Comparison of ENCODE assay signal across 20 cellular contexts in the genomic region with DNA sequence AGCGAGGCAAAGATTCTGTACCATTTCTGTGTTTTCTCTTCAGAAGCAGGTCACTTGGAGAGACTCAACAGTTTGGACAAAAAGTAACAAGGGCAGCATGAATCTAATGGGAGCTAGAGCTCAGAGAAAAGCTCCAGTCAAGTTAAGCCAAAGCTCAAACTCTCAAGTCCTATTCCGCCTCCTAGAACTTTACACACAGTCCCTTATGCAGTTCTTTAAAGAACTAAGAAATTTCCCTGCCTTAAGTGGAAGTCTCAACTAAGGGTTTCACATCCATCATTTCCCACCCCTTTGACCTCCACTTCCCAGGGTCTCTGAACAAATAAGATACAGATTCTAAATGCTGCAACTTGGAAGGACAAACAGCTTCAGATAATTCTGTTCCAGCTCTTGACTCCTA.
DNase-seq lines count a peak whose midpoint lies in the region; ATAC-seq and TF ChIP-seq lines count a peak whose summit lies in the region.
"Had no signal": no experiment of that assay in that cellular context is flagged by ENCODE, and none has a peak within 500 bp of the region (broad histone marks: within the 10 kb centered on the region; RNA-seq: fewer than 3 reads in every experiment).

No MANE protein-coding gene starts in this region.

- CTCF ChIA-PET in WTC11 (lab: Charles Lee): interaction anchor here (1.0 to 1.5 kb wide), 2 partner anchors 26 to 309 kb away, joined by 3 read pairs; no protein-coding TSS in a partner anchor

- POLR2A ChIA-PET in WTC11 (lab: Charles Lee): no interaction called here

- DNase-seq in activated T-cell treated with anti-CD3 and anti-CD28 coated beads, Interleukin-2, amount 50 U/mL, for 24 hours: no peak
- no peak for DNase-seq in activated T-cell treated with anti-CD3 and anti-CD28 coated beads, Interleukin-2, amount 50 U/mL, for 48 hours
- DNase-seq in immature natural killer cell: no peak
- no peak for DNase-seq in stimulated activated effector memory CD8-positive, alpha-beta T cell treated with anti-CD3 and anti-CD28 coated beads, Interleukin-12 subunit alpha, Interleukin-12 subunit beta, amount 100 ng/mL, for 72 hours (ENCODE audit: low spot score in 2 of 2)
- no peak for DNase-seq in WTC11 (ENCODE audit: low spot score)
- DNase-seq: activated CD4-positive, alpha-beta T cell treated with anti-CD3 and anti-CD28 coated beads, Interleukin-2, amount 50 U/mL, for 48 hours; activated gamma-delta T cell treated with Interleukin-2 at 50 U/mL for 16 hours; activated naive CD8-positive, alpha-beta T cell treated with anti-CD3 and anti-CD28 coated beads, Interleukin-2, amount 50 U/mL, for 24 hours; BE2C; DMS53; effector memory CD4-positive, alpha-beta T cell; MV-4-11; nucleus accumbens; stimulated activated naive CD8-positive, alpha-beta T cell treated with anti-CD3 and anti-CD28 coated beads, Interleukin-15, amount 100 ng/mL, for 72 hours; T1000 had no signal

- no peaks in the 10 kb centered on the region for H3K9me3 Mint-ChIP-seq in activated T-cell treated with anti-CD3 and anti-CD28 coated beads, Interleukin-2, amount 50 U/mL, for 24 hours
- no peaks in the 10 kb centered on the region for H3K9me3 Mint-ChIP-seq in activated T-helper 17 cell treated with anti-CD3 and anti-CD28 coated beads, Interleukin-2, amount 50 U/mL, for 72 hours
- H3K9me3 Mint-ChIP-seq in immature natural killer cell: no peaks in the 10 kb centered on the region
- no peaks in the 10 kb centered on the region for H3K9me3 Mint-ChIP-seq in stimulated activated effector memory CD8-positive, alpha-beta T cell treated with anti-CD3 and anti-CD28 coated beads, Interleukin-12 subunit alpha, Interleukin-12 subunit beta, amount 100 ng/mL, for 72 hours
- no peaks in the 10 kb centered on the region for H3K9me3 Mint-ChIP-seq in WTC11
- H3K9me3 Mint-ChIP-seq: activated naive CD8-positive, alpha-beta T cell treated with anti-CD3 and anti-CD28 coated beads, Interleukin-2, amount 50 U/mL, for 24 hours; stimulated activated naive CD8-positive, alpha-beta T cell treated with anti-CD3 and anti-CD28 coated beads, Interleukin-15, amount 100 ng/mL, for 72 hours had no signal

- peaks cover 93% of the 10 kb centered on the region for H3K36me3 Mint-ChIP-seq in activated T-cell treated with anti-CD3 and anti-CD28 coated beads, Interleukin-2, amount 50 U/mL, for 24 hours (ENCODE audit: low read depth)
- H3K36me3 Mint-ChIP-seq in activated T-helper 17 cell treated with anti-CD3 and anti-CD28 coated beads, Interleukin-2, amount 50 U/mL, for 72 hours (ENCODE audit: low read depth): peaks cover 98% of the 10 kb centered on the region
- H3K36me3 Mint-ChIP-seq in immature natural killer cell: peaks cover 0 to 40% (median 16%) of the 10 kb centered on the region in 3 donors
- H3K36me3 Mint-ChIP-seq in stimulated activated effector memory CD8-positive, alpha-beta T cell treated with anti-CD3 and anti-CD28 coated beads, Interleukin-12 subunit alpha, Interleukin-12 subunit beta, amount 100 ng/mL, for 72 hours: peaks cover 84% of the 10 kb centered on the region
- peaks cover 26% of the 10 kb centered on the region for H3K36me3 Mint-ChIP-seq in WTC11

- no peak for TF ChIP-seq CTCF in WTC11 (IDR thresholded peaks at IDR 0.05)

- H3K4me1 Mint-ChIP-seq in activated T-cell treated with anti-CD3 and anti-CD28 coated beads, Interleukin-2, amount 50 U/mL, for 24 hours (ENCODE audit: low read depth): no peaks in the 10 kb centered on the region
- peaks cover 5% of the 10 kb centered on the region for H3K4me1 Mint-ChIP-seq in activated T-helper 17 cell treated with anti-CD3 and anti-CD28 coated beads, Interleukin-2, amount 50 U/mL, for 72 hours
- H3K4me1 Mint-ChIP-seq in immature natural killer cell: no peaks in the 10 kb centered on the region
- H3K4me1 Mint-ChIP-seq in stimulated activated effector memory CD8-positive, alpha-beta T cell treated with anti-CD3 and anti-CD28 coated beads, Interleukin-12 subunit alpha, Interleukin-12 subunit beta, amount 100 ng/mL, for 72 hours: no peaks in the 10 kb centered on the region
- H3K4me1 Mint-ChIP-seq in WTC11: peaks cover 9% of the 10 kb centered on the region
- H3K4me1 Mint-ChIP-seq: activated naive CD8-positive, alpha-beta T cell treated with anti-CD3 and anti-CD28 coated beads, Interleukin-2, amount 50 U/mL, for 24 hours; stimulated activated naive CD8-positive, alpha-beta T cell treated with anti-CD3 and anti-CD28 coated beads, Interleukin-15, amount 100 ng/mL, for 72 hours had no signal

- no peaks in the 10 kb centered on the region for H3K27me3 Mint-ChIP-seq in activated T-cell treated with anti-CD3 and anti-CD28 coated beads, Interleukin-2, amount 50 U/mL, for 24 hours
- H3K27me3 Mint-ChIP-seq in activated T-helper 17 cell treated with anti-CD3 and anti-CD28 coated beads, Interleukin-2, amount 50 U/mL, for 72 hours: no peaks in the 10 kb centered on the region
- no peaks in the 10 kb centered on the region for H3K27me3 Mint-ChIP-seq in immature natural killer cell (ENCODE audit: low read depth in 3 of 3)
- no peaks in the 10 kb centered on the region for H3K27me3 Mint-ChIP-seq in WTC11 (ENCODE audit: low read depth)
- H3K27me3 Mint-ChIP-seq: activated naive CD8-positive, alpha-beta T cell treated with anti-CD3 and anti-CD28 coated beads, Interleukin-2, amount 50 U/mL, for 24 hours; stimulated activated naive CD8-positive, alpha-beta T cell treated with anti-CD3 and anti-CD28 coated beads, Interleukin-15, amount 100 ng/mL, for 72 hours had no signal

- H3K4me3 Mint-ChIP-seq in activated T-cell treated with anti-CD3 and anti-CD28 coated beads, Interleukin-2, amount 50 U/mL, for 24 hours: no peak overlapping the region
- no peak overlapping the region for H3K4me3 Mint-ChIP-seq in activated T-helper 17 cell treated with anti-CD3 and anti-CD28 coated beads, Interleukin-2, amount 50 U/mL, for 72 hours
- H3K4me3 Mint-ChIP-seq in immature natural killer cell (no peak overlapping the region), WTC11 (no peak overlapping the region)
- H3K4me3 Mint-ChIP-seq in stimulated activated effector memory CD8-positive, alpha-beta T cell treated with anti-CD3 and anti-CD28 coated beads, Interleukin-12 subunit alpha, Interleukin-12 subunit beta, amount 100 ng/mL, for 72 hours: no peak overlapping the region
- H3K4me3 Mint-ChIP-seq: activated naive CD8-positive, alpha-beta T cell treated with anti-CD3 and anti-CD28 coated beads, Interleukin-2, amount 50 U/mL, for 24 hours; stimulated activated naive CD8-positive, alpha-beta T cell treated with anti-CD3 and anti-CD28 coated beads, Interleukin-15, amount 100 ng/mL, for 72 hours had no signal

- peak overlapping the region; percentile 53 for H3K27ac Mint-ChIP-seq in activated T-cell treated with anti-CD3 and anti-CD28 coated beads, Interleukin-2, amount 50 U/mL, for 24 hours
- peak overlapping the region; percentile 51 for H3K27ac Mint-ChIP-seq in activated T-helper 17 cell treated with anti-CD3 and anti-CD28 coated beads, Interleukin-2, amount 50 U/mL, for 72 hours
- H3K27ac Mint-ChIP-seq in immature natural killer cell (peak overlapping the region in 5 of 6 donors; percentile 0 to 40 (median 20)), WTC11 (no peak overlapping the region)
- H3K27ac Mint-ChIP-seq in stimulated activated effector memory CD8-positive, alpha-beta T cell treated with anti-CD3 and anti-CD28 coated beads, Interleukin-12 subunit alpha, Interleukin-12 subunit beta, amount 100 ng/mL, for 72 hours: peak overlapping the region; percentile 66
- H3K27ac Mint-ChIP-seq: activated naive CD8-positive, alpha-beta T cell treated with anti-CD3 and anti-CD28 coated beads, Interleukin-2, amount 50 U/mL, for 24 hours had no signal

- no peak for ATAC-seq in activated T-helper 17 cell treated with anti-CD3 and anti-CD28 coated beads, Interleukin-2, amount 50 U/mL, for 72 hours (replicated peaks)
- ATAC-seq in stimulated activated effector memory CD8-positive, alpha-beta T cell treated with anti-CD3 and anti-CD28 coated beads, Interleukin-12 subunit alpha, Interleukin-12 subunit beta, amount 100 ng/mL, for 72 hours: no peak
- no peak for ATAC-seq in WTC11
- no peak for ATAC-seq in HG02798 (IDR thresholded peaks at IDR 0.05; ENCODE audit: poor library complexity, unreplicated experiment)
- no peak for ATAC-seq in HG03280 (IDR thresholded peaks at IDR 0.05; ENCODE audit: unreplicated experiment)
- ATAC-seq: A549; activated naive CD8-positive, alpha-beta T cell treated with anti-CD3 and anti-CD28 coated beads, Interleukin-2, amount 50 U/mL, for 24 hours; SK-N-SH treated with all-trans-retinoic acid at 6 μM for 48 hours; stimulated activated naive CD8-positive, alpha-beta T cell treated with anti-CD3 and anti-CD28 coated beads, Interleukin-15, amount 100 ng/mL, for 72 hours had no signal

TF ChIP-seq in WTC11, 78 proteins besides CTCF, POLR2A, EP300 and RAD21 (continues in another document):
- TF ChIP-seq ZNF263 (CRISPR knock-in tag; IDR thresholded peaks at IDR 0.05; ENCODE audit: low read depth): no peak
- TF ChIP-seq GTF2I (CRISPR knock-in tag; conservative IDR thresholded peaks at IDR 0.05): no peak
- TF ChIP-seq ZNF423 (CRISPR knock-in tag; IDR thresholded peaks at IDR 0.05): no peak
- TF ChIP-seq NFE2L1 (CRISPR knock-in tag; IDR thresholded peaks at IDR 0.05): no peak
- TF ChIP-seq TEAD4 (CRISPR knock-in tag; IDR thresholded peaks at IDR 0.05): no peak
- TF ChIP-seq, protein P1, sequence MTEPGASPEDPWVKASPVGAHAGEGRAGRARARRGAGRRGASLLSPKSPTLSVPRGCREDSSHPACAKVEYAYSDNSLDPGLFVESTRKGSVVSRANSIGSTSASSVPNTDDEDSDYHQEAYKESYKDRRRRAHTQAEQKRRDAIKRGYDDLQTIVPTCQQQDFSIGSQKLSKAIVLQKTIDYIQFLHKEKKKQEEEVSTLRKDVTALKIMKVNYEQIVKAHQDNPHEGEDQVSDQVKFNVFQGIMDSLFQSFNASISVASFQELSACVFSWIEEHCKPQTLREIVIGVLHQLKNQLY (CRISPR knock-in tag; IDR thresholded peaks at IDR 0.05): no peak
- no peak for TF ChIP-seq SP1 (CRISPR knock-in tag; conservative IDR thresholded peaks at IDR 0.05)
- no peak for TF ChIP-seq HMGA2 (CRISPR knock-in tag; IDR thresholded peaks at IDR 0.05)
- no peak for TF ChIP-seq RELA (CRISPR knock-in tag; IDR thresholded peaks at IDR 0.05; ENCODE audit: borderline replicate concordance)
